Comparison of ENCODE assay signal across 27 cellular contexts in the genomic region with DNA sequence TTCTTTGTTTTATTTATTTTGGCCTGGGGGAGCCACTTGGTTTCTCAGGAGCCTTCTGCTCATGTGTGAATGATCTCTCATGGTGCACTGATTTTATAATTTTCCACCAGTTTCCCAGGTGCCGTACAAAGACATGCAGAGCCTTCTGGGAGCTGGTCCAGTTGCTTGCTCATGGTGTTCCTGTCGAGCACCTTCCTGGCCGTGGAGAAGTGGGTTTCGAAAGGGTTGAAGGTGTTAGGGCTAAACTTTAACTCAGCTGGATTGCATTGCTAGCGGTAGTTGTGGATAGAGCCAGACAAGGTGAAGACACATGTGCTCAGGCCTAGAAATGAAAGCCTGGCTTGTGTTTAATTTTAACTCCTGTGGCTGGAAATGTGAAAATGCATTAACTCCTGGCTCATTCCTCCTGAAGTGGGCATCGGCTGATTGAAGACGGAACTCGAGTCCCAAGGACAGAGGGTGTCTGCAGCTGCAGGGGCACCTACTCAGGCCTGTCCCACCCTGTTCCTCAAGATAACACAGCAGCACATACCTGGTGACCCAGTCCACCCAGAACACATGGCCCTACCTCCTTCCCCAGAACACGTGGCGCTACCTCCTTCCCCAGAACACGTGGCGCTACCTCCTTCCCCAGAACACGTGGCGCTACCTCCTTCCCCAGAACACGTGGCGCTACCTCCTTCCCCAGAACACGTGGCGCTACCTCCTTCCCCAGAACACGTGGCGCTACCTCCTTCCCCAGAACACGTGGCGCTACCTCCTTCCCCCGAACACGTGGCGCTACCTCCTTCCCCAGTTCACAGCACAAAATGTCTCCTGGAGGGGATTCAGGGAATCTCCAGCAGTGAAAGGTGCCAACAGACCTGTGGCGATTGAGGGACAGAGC.
A peak's percentile ranks its signal among the peaks of the same experiment; 100 is the strongest.
DNase-seq lines count a peak whose midpoint lies in the region; ATAC-seq and TF ChIP-seq lines count a peak whose summit lies in the region.
"Had no signal": no experiment of that assay in that cellular context is flagged by ENCODE, and none has a peak within 500 bp of the region (broad histone marks: within the 10 kb centered on the region; RNA-seq: fewer than 3 reads in every experiment).

No MANE protein-coding gene starts in this region.

- H3K36me3 Mint-ChIP-seq in WTC11 = no peaks in the 10 kb centered on the region
- H3K36me3 Mint-ChIP-seq in nephron (ENCODE audit: low read depth) = no peaks in the 10 kb centered on the region
- H3K36me3 Mint-ChIP-seq in activated T-cell treated with anti-CD3 and anti-CD28 coated beads, Interleukin-2, amount 50 U/mL, for 4 hours (ENCODE audit: insufficient read depth) = no peaks in the 10 kb centered on the region
- H3K36me3 Mint-ChIP-seq: activated naive CD4-positive, alpha-beta T cell treated with anti-CD3 and anti-CD28 coated beads, Interleukin-2, amount 50 U/mL, for 24 hours had no signal

- no peak for TF ChIP-seq CTCF in WTC11 (IDR thresholded peaks at IDR 0.05)
- TF ChIP-seq CTCF in esophagus muscularis mucosa (IDR thresholded peaks at IDR 0.05) = no peak
- no peak for TF ChIP-seq CTCF in nephron (IDR thresholded peaks at IDR 0.05; ENCODE audit: unreplicated experiment in 3 of 3)

- TF ChIP-seq POLR2A in esophagus muscularis mucosa (IDR thresholded peaks at IDR 0.05; ENCODE audit: low read depth) = no peak

- no peak overlapping the region for H3K4me3 Mint-ChIP-seq in WTC11
- no peak overlapping the region for H3K4me3 Mint-ChIP-seq in nephron
- H3K4me3 Mint-ChIP-seq in activated T-cell treated with anti-CD3 and anti-CD28 coated beads, Interleukin-2, amount 50 U/mL, for 4 hours = no peak overlapping the region
- H3K4me3 Mint-ChIP-seq: activated CD4-positive, alpha-beta T cell treated with anti-CD3 and anti-CD28 coated beads for 36 hours; activated CD8-positive, alpha-beta T cell treated with anti-CD3 and anti-CD28 coated beads, Interleukin-2, amount 10 ng/mL, durations not matched to agents 7 days and 5 days; activated naive CD4-positive, alpha-beta T cell treated with anti-CD3 and anti-CD28 coated beads, Interleukin-2, amount 50 U/mL, for 24 hours; activated T-helper 17 cell treated with anti-CD3 and anti-CD28 coated beads, Interleukin-2, amount 50 U/mL, for 72 hours had no signal

- CTCF ChIA-PET in WTC11 (lab: Charles Lee) = no interaction called here

- POLR2A ChIA-PET in WTC11 (lab: Charles Lee) = no interaction called here

- DNase-seq in WTC11 (ENCODE audit: low spot score) (peak; percentile 4), esophagus muscularis mucosa (ENCODE audit: extremely low spot score) (no peak), H7 (no peak), SW 1271 (lab: John Stamatoyannopoulos, UW) (no peak)
- no peak for DNase-seq in activated CD4-positive, alpha-beta T cell treated with anti-CD3 and anti-CD28 coated beads for 4 hours
- no peak for DNase-seq in activated T-cell treated with anti-CD3 and anti-CD28 coated beads, Interleukin-2, amount 50 U/mL, for 4 hours
- DNase-seq: activated CD4-positive, alpha-beta T cell treated with anti-CD3 and anti-CD28 coated beads for 36 hours; activated CD8-positive, alpha-beta T cell treated with anti-CD3 and anti-CD28 coated beads, Interleukin-2, amount 10 ng/mL, durations not matched to agents 7 days and 5 days; amniotic stem cell; effector CD4-positive, alpha-beta T cell; EL; hippocampal formation; left colon; mesenchymal stem cell; MM.1S; NCI-H1417; NCI-H2081 treated with DMSO at 0.1 percent for 48 hours; NCI-H226; NCI-H69; SHP77 treated with DMSO at 0.1 percent for 48 hours; stimulated activated CD4-positive, alpha-beta T cell treated with anti-CD3 and anti-CD28 coated beads, Interleukin-15, amount 100 ng/mL, for 24 hours; stimulated activated CD4-positive, alpha-beta T cell treated with anti-CD3 and anti-CD28 coated beads, Interleukin-4, amount 100 ng/mL, for 4 hours had no signal

- H3K36me3 ChIP-seq in esophagus muscularis mucosa = no peaks in the 10 kb centered on the region
- H3K36me3 ChIP-seq in H7 (replicated peaks; ENCODE audit: control insufficient read depth, insufficient read depth, low read length) = no peaks in the 10 kb centered on the region
- H3K36me3 ChIP-seq: uterus had no signal

- H3K27ac ChIP-seq in esophagus muscularis mucosa (replicated peaks in 1 of 4) (peak overlapping the region; percentile 21 to 65 (median 40)), temporal lobe (ENCODE audit: low read depth, low read length) (peak overlapping the region; percentile 99)
- H3K27ac ChIP-seq: uterus had no signal

- H3K9me3 Mint-ChIP-seq in WTC11 (no peaks in the 10 kb centered on the region), nephron (no peaks in the 10 kb centered on the region)
- no peaks in the 10 kb centered on the region for H3K9me3 Mint-ChIP-seq in activated T-cell treated with anti-CD3 and anti-CD28 coated beads, Interleukin-2, amount 50 U/mL, for 4 hours
- H3K9me3 Mint-ChIP-seq: activated naive CD4-positive, alpha-beta T cell treated with anti-CD3 and anti-CD28 coated beads, Interleukin-2, amount 50 U/mL, for 24 hours; activated T-helper 17 cell treated with anti-CD3 and anti-CD28 coated beads, Interleukin-2, amount 50 U/mL, for 72 hours had no signal

- H3K4me3 ChIP-seq in esophagus muscularis mucosa (no peak overlapping the region), H7 (ENCODE audit: insufficient read depth, low read depth, low read length) (no peak overlapping the region)
- H3K4me3 ChIP-seq: uterus had no signal

- no peak for TF ChIP-seq EP300 in esophagus muscularis mucosa (IDR thresholded peaks at IDR 0.05)

- H3K27ac Mint-ChIP-seq in WTC11 (no peak overlapping the region), nephron (peak overlapping the region; percentile 65 to 86 (median 74))
- H3K27ac Mint-ChIP-seq: activated CD4-positive, alpha-beta T cell treated with anti-CD3 and anti-CD28 coated beads for 36 hours; activated naive CD4-positive, alpha-beta T cell treated with anti-CD3 and anti-CD28 coated beads, Interleukin-2, amount 50 U/mL, for 24 hours; activated T-helper 17 cell treated with anti-CD3 and anti-CD28 coated beads, Interleukin-2, amount 50 U/mL, for 72 hours had no signal

- no peaks in the 10 kb centered on the region for H3K4me1 ChIP-seq in esophagus muscularis mucosa
- H3K4me1 ChIP-seq: uterus had no signal

- H3K27me3 Mint-ChIP-seq in WTC11 (ENCODE audit: low read depth) = peaks cover 4% of the 10 kb centered on the region; the same call in 1 of the 2 replicates
- H3K27me3 Mint-ChIP-seq in nephron (ENCODE audit: low read depth) = peaks cover 24% of the 10 kb centered on the region
- H3K27me3 Mint-ChIP-seq in activated T-cell treated with anti-CD3 and anti-CD28 coated beads, Interleukin-2, amount 50 U/mL, for 4 hours (ENCODE audit: low read depth) = no peaks in the 10 kb centered on the region
- H3K27me3 Mint-ChIP-seq: activated CD4-positive, alpha-beta T cell treated with anti-CD3 and anti-CD28 coated beads for 36 hours; activated naive CD4-positive, alpha-beta T cell treated with anti-CD3 and anti-CD28 coated beads, Interleukin-2, amount 50 U/mL, for 24 hours; activated T-helper 17 cell treated with anti-CD3 and anti-CD28 coated beads, Interleukin-2, amount 50 U/mL, for 72 hours had no signal

- ATAC-seq in WTC11 = no peak
- ATAC-seq in activated T-cell treated with anti-CD3 and anti-CD28 coated beads, Interleukin-2, amount 50 U/mL, for 4 hours = no peak
- ATAC-seq: activated CD4-positive, alpha-beta T cell treated with anti-CD3 and anti-CD28 coated beads for 36 hours; activated CD8-positive, alpha-beta T cell treated with anti-CD3 and anti-CD28 coated beads, Interleukin-2, amount 10 ng/mL, durations not matched to agents 7 days and 5 days; activated T-helper 17 cell treated with anti-CD3 and anti-CD28 coated beads, Interleukin-2, amount 50 U/mL, for 72 hours; left colon had no signal

- intact Hi-C loops in esophagus muscularis mucosa (cut with DNase I) = no loop called here

- H3K4me1 Mint-ChIP-seq in WTC11 = peaks cover 11% of the 10 kb centered on the region
- H3K4me1 Mint-ChIP-seq in nephron = peaks cover 16% of the 10 kb centered on the region
- peaks cover 17% of the 10 kb centered on the region for H3K4me1 Mint-ChIP-seq in activated T-cell treated with anti-CD3 and anti-CD28 coated beads, Interleukin-2, amount 50 U/mL, for 4 hours (ENCODE audit: low read depth)

- peaks cover 0 to 31% (median 0%) of the 10 kb centered on the region in 4 donors for H3K27me3 ChIP-seq in esophagus muscularis mucosa
- H3K27me3 ChIP-seq in H7 (ENCODE audit: control insufficient read depth, insufficient read depth, low read length) = no peaks in the 10 kb centered on the region
- H3K27me3 ChIP-seq: uterus had no signal

- WGBS in esophagus muscularis mucosa = 93% methylated on average over 24 of the region's 26 CpGs

- no peaks in the 10 kb centered on the region for H3K9me3 ChIP-seq in esophagus muscularis mucosa
- H3K9me3 ChIP-seq: uterus had no signal

TF ChIP-seq in WTC11, 78 proteins besides CTCF, POLR2A, EP300 and RAD21 (continues in another document):
- TF ChIP-seq, protein P1, sequence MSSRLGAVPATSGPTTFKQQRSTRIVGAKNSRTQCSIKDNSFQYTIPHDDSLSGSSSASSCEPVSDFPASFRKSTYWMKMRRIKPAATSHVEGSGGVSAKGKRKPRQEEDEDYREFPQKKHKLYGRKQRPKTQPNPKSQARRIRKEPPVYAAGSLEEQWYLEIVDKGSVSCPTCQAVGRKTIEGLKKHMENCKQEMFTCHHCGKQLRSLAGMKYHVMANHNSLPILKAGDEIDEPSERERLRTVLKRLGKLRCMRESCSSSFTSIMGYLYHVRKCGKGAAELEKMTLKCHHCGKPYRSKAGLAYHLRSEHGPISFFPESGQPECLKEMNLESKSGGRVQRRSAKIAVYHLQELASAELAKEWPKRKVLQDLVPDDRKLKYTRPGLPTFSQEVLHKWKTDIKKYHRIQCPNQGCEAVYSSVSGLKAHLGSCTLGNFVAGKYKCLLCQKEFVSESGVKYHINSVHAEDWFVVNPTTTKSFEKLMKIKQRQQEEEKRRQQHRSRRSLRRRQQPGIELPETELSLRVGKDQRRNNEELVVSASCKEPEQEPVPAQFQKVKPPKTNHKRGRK (CRISPR knock-in tag; IDR thresholded peaks at IDR 0.05; ENCODE audit: borderline replicate concordance) = no peak
- TF ChIP-seq SP1 (CRISPR knock-in tag; conservative IDR thresholded peaks at IDR 0.05) (no peak), TP53 (CRISPR knock-in tag; IDR thresholded peaks at IDR 0.05) (no peak)
